Comparison of ENCODE assay signal across 1 cellular context in genomic region chr7:157035979-157036378, GRCh38.
TF ChIP-seq lines count a peak whose summit lies in the region.

No MANE protein-coding gene starts in this region.

TF ChIP-seq in K562, 482 proteins besides CTCF, POLR2A, EP300 and RAD21 (continued from another document):
- TF ChIP-seq ZBTB11 (CRISPR knock-in tag; IDR thresholded peaks at IDR 0.05) (no peak), ZNF740 (CRISPR knock-in tag; IDR thresholded peaks at IDR 0.05) (no peak), ZNF740 (tag; IDR thresholded peaks at IDR 0.05) (no peak), BRF1 (IDR thresholded peaks at IDR 0.05; ENCODE audit: borderline replicate concordance, extremely low read depth, insufficient read length) (no peak), RBM25 (IDR thresholded peaks at IDR 0.05; ENCODE audit: low read depth, low read length, severe bottlenecking) (peak; percentile 93)
TF ChIP-seq in K562: peak in this region for 3.
